In the genomic region with DNA sequence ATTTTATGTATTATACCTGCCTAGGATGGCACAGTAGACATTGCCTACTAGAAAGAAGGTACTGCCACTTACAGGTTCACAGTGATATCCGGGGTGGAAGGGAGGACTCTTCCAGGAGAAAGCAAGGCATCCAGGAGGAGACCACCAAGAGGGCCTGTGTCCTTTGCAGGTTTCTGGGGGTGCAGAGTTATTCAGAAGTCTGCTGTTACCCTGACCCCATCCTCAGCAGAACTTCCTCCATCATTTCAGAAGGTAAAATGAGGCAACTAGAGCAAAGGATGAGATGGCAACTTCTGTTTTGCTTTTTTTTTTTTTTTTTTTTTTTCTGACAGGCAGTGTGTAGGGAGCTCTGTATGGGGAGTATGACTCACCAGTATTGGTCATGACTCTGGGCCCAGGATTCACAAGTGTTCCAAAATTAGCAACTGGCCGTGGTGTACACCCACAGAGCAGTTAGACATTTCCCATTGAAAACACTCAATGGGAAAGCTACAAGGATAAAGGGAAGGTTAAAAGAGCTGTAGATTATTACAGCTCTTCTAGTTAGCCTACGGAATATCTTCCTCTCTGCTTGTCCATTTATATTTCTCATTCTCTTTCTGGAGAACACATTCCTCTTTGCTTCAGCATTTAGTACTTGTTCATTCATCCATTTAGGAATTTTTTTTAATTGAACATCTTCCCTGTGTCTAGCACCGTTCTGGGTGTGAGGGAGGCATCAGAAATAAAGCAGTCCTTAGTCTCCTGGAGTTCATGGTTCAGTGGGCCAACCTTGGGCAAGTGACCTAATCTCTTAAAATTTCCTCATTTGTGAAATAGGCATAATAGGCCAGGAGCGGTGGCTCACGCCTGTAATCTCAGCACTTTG, we compare ENCODE assay signal across 1 cellular context.
TF ChIP-seq lines count a peak whose summit lies in the region.

No MANE protein-coding gene starts in this region.

TF ChIP-seq in K562, 482 proteins besides CTCF, POLR2A, EP300 and RAD21 (continued from another document and continues in another):
- TF ChIP-seq GATA2 (CRISPR knock-in tag; IDR thresholded peaks at IDR 0.05) (no peak), CREB3 (tag; conservative IDR thresholded peaks at IDR 0.05; ENCODE audit: low read depth) (peak; percentile 90), MCM5 (IDR thresholded peaks at IDR 0.05; ENCODE audit: low read depth) (no peak), SREBF2 (CRISPR knock-in tag; IDR thresholded peaks at IDR 0.05) (no peak), ZNF551 (CRISPR knock-in tag; IDR thresholded peaks at IDR 0.05) (no peak), TAF15 (IDR thresholded peaks at IDR 0.05; ENCODE audit: low read depth, low read length) (no peak), CHD1 (IDR thresholded peaks at IDR 0.05; ENCODE audit: low read length) (no peak), PHB (CRISPR knock-in tag; IDR thresholded peaks at IDR 0.05) (no peak), TGIF2 (CRISPR knock-in tag; IDR thresholded peaks at IDR 0.05) (no peak), SNIP1 (IDR thresholded peaks at IDR 0.05; ENCODE audit: low read depth) (no peak), SRSF3 (IDR thresholded peaks at IDR 0.05; ENCODE audit: insufficient read depth, low read length) (no peak), ZNF717 (CRISPR knock-in tag; IDR thresholded peaks at IDR 0.05) (no peak), ARHGAP35 (IDR thresholded peaks at IDR 0.05; ENCODE audit: partially characterized antibody) (no peak), TRIM25 (IDR thresholded peaks at IDR 0.05; ENCODE audit: borderline replicate concordance) (no peak), THRB (CRISPR knock-in tag; conservative IDR thresholded peaks at IDR 0.05) (no peak), DPF2 (IDR thresholded peaks at IDR 0.05) (peak; percentile 96), ZNF407 (IDR thresholded peaks at IDR 0.05; ENCODE audit: low read depth) (no peak), WHSC1 (IDR thresholded peaks at IDR 0.05; ENCODE audit: low read length) (no peak), ZKSCAN8 (CRISPR knock-in tag; IDR thresholded peaks at IDR 0.05) (no peak), E4F1 (CRISPR knock-in tag; IDR thresholded peaks at IDR 0.05; ENCODE audit: borderline replicate concordance) (no peak), JUN (IDR thresholded peaks at IDR 0.05; ENCODE audit: borderline replicate concordance, low read depth, low read length) (peak; percentile 98), JUN (CRISPR knock-in tag; IDR thresholded peaks at IDR 0.05; ENCODE audit: borderline replicate concordance) (peak; percentile 48; the same call in 1 of the 2 replicates), GTF2E2 (tag; IDR thresholded peaks at IDR 0.05) (peak; percentile 65)
- TF ChIP-seq, protein P1, sequence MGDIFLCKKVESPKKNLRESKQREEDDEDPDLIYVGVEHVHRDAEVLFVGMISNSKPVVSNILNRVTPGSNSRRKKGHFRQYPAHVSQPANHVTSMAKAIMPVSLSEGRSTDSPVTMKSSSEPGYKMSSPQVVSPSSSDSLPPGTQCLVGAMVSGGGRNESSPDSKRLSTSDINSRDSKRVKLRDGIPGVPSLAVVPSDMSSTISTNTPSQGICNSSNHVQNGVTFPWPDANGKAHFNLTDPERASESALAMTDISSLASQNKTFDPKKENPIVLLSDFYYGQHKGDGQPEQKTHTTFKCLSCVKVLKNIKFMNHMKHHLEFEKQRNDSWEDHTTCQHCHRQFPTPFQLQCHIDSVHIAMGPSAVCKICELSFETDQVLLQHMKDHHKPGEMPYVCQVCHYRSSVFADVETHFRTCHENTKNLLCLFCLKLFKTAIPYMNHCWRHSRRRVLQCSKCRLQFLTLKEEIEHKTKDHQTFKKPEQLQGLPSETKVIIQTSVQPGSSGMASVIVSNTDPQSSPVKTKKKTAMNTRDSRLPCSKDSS (IDR thresholded peaks at IDR 0.05; ENCODE audit: low read depth, partially characterized antibody): no peak
- TF ChIP-seq, protein P2, sequence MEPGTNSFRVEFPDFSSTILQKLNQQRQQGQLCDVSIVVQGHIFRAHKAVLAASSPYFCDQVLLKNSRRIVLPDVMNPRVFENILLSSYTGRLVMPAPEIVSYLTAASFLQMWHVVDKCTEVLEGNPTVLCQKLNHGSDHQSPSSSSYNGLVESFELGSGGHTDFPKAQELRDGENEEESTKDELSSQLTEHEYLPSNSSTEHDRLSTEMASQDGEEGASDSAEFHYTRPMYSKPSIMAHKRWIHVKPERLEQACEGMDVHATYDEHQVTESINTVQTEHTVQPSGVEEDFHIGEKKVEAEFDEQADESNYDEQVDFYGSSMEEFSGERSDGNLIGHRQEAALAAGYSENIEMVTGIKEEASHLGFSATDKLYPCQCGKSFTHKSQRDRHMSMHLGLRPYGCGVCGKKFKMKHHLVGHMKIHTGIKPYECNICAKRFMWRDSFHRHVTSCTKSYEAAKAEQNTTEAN (CRISPR knock-in tag; IDR thresholded peaks at IDR 0.05): no peak
- TF ChIP-seq, protein P3, sequence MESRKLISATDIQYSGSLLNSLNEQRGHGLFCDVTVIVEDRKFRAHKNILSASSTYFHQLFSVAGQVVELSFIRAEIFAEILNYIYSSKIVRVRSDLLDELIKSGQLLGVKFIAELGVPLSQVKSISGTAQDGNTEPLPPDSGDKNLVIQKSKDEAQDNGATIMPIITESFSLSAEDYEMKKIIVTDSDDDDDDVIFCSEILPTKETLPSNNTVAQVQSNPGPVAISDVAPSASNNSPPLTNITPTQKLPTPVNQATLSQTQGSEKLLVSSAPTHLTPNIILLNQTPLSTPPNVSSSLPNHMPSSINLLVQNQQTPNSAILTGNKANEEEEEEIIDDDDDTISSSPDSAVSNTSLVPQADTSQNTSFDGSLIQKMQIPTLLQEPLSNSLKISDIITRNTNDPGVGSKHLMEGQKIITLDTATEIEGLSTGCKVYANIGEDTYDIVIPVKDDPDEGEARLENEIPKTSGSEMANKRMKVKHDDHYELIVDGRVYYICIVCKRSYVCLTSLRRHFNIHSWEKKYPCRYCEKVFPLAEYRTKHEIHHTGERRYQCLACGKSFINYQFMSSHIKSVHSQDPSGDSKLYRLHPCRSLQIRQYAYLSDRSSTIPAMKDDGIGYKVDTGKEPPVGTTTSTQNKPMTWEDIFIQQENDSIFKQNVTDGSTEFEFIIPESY (CRISPR knock-in tag; IDR thresholded peaks at IDR 0.05): no peak
- TF ChIP-seq, protein P4, sequence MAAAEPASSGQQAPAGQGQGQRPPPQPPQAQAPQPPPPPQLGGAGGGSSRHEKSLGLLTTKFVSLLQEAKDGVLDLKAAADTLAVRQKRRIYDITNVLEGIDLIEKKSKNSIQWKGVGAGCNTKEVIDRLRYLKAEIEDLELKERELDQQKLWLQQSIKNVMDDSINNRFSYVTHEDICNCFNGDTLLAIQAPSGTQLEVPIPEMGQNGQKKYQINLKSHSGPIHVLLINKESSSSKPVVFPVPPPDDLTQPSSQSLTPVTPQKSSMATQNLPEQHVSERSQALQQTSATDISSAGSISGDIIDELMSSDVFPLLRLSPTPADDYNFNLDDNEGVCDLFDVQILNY (CRISPR knock-in tag; IDR thresholded peaks at IDR 0.05): no peak
